ENCODE assay signal across 10 cellular contexts in genomic region chr22:37517826-37518450, GRCh38. TPM values are rescaled to one million over a fixed set of nuclear protein-coding genes. Genes with fewer than 3 reads are reported as not detected.
DNase-seq lines count a peak whose midpoint lies in the region; ATAC-seq, FAIRE-seq and TF ChIP-seq lines count a peak whose summit lies in the region.
"Had no signal": no experiment of that assay in that cellular context is flagged by ENCODE, and none has a peak within 500 bp of the region (broad histone marks: within the 10 kb centered on the region; RNA-seq: fewer than 3 reads in every experiment).

No MANE protein-coding gene starts in this region.

- H3K27me3 Mint-ChIP-seq in T-helper 2 cell treated with Interferon-gamma antibody and Interleukin-4, amounts not matched to agents 5 μg/mL and 100 μg/mL, for 36 hours (ENCODE audit: low read depth) = peaks cover 62% of the 10 kb centered on the region

- H3K4me3 Mint-ChIP-seq in T-helper 2 cell treated with Interferon-gamma antibody and Interleukin-4, amounts not matched to agents 5 μg/mL and 100 μg/mL, for 36 hours = peak overlapping the region; percentile 56
- H3K4me3 Mint-ChIP-seq in stimulated activated effector memory CD8-positive, alpha-beta T cell treated with anti-CD3 and anti-CD28 coated beads, Interleukin-12 subunit alpha, Interleukin-12 subunit beta, amount 100 ng/mL, for 72 hours = peak overlapping the region; percentile 68

- no peak for TF ChIP-seq EP300 in K562 (IDR thresholded peaks at IDR 0.05; ENCODE audit: low read length)

- H3K4me1 ChIP-seq in K562 (replicated peaks in 1 of 2; ENCODE audit: control insufficient read depth in 2 of 2, insufficient read depth in 2 of 2, low read length in 2 of 2) = peaks cover 9 to 30% of the 10 kb centered on the region in 2 experiments; a peak in 4 of 5 replicates

- BruUV-seq in K562 (replicated peaks; lab: Mats Ljungman, UMichigan) = TSS peak; percentile 46

- no peaks in the 10 kb centered on the region for H4K20me1 ChIP-seq in K562 (replicated peaks; ENCODE audit: control insufficient read depth, insufficient read depth, low read length)

- in situ Hi-C loops in K562 (cut with MboI) = no loop called here

- CTCF ChIA-PET in K562 (lab: Yijun Ruan, JAX; ENCODE audit: low intra/inter-chr PET ratio) = no interaction called here

- 83% methylated on average over 11 of the region's 15 CpGs for WGBS in K562 (ENCODE audit: insufficient coverage, low coverage, missing lambda C conversion rate)

- no peaks in the 10 kb centered on the region for H3K9me3 Mint-ChIP-seq in T-helper 2 cell treated with Interferon-gamma antibody and Interleukin-4, amounts not matched to agents 5 μg/mL and 100 μg/mL, for 36 hours
- H3K9me3 Mint-ChIP-seq in stimulated activated effector memory CD8-positive, alpha-beta T cell treated with anti-CD3 and anti-CD28 coated beads, Interleukin-12 subunit alpha, Interleukin-12 subunit beta, amount 100 ng/mL, for 72 hours = no peaks in the 10 kb centered on the region

- no peaks in the 10 kb centered on the region for H3K9me1 ChIP-seq in K562 (ENCODE audit: control insufficient read depth, insufficient read depth, low read length)

- no peaks in the 10 kb centered on the region; the same call in 2 of the 3 replicates for H3K79me2 ChIP-seq in K562 (ENCODE audit: control insufficient read depth, insufficient read depth, low read length)

- intact Hi-C loops in K562 (cut with micrococcal nuclease) = no loop called here

- no peak for DNase-seq in T-helper 2 cell treated with Interferon-gamma antibody and Interleukin-4, amounts not matched to agents 5 μg/mL and 100 μg/mL, for 36 hours (ENCODE audit: low spot score)
- DNase-seq in T-helper 2 cell = no peak
- DNase-seq in K562 (ENCODE audit: extremely low read depth in 1 of 4, low spot score in 3 of 4) = no peak
- no peak for DNase-seq in kidney epithelial cell (ENCODE audit: low read depth)
- no peak for DNase-seq in stimulated activated effector memory CD8-positive, alpha-beta T cell treated with anti-CD3 and anti-CD28 coated beads, Interleukin-12 subunit alpha, Interleukin-12 subunit beta, amount 100 ng/mL, for 72 hours (ENCODE audit: low spot score in 2 of 2)
- no peak for DNase-seq in globus pallidus (ENCODE audit: low spot score)
- no peak for DNase-seq in RCC 7860 (ENCODE audit: low spot score)
- DNase-seq: 8988T, MV-4-11 had no signal

- H3K27ac Mint-ChIP-seq in T-helper 2 cell treated with Interferon-gamma antibody and Interleukin-4, amounts not matched to agents 5 μg/mL and 100 μg/mL, for 36 hours = no peak overlapping the region
- H3K27ac Mint-ChIP-seq in stimulated activated effector memory CD8-positive, alpha-beta T cell treated with anti-CD3 and anti-CD28 coated beads, Interleukin-12 subunit alpha, Interleukin-12 subunit beta, amount 100 ng/mL, for 72 hours = peak overlapping the region; percentile 56

- no peak for TF ChIP-seq POLR2A in K562 (conservative IDR thresholded peaks at IDR 0.05)

- peak overlapping the region; percentile 68; the same call in 1 of the 2 replicates for H2AFZ ChIP-seq in K562 (ENCODE audit: low read depth, low read length)

- TF ChIP-seq CTCF in K562 (IDR thresholded peaks at IDR 0.05 in 2 of 3, conservative IDR thresholded peaks at IDR 0.05 in 1 of 3; ENCODE audit: insufficient read depth in 2 of 3, low read depth in 1 of 3, low read length in 3 of 3) (no peak), kidney epithelial cell (IDR thresholded peaks at IDR 0.05; ENCODE audit: insufficient read depth, low read length, poor library complexity, severe bottlenecking) (no peak)

- TF ChIP-seq RAD21 in K562 (CRISPR knock-in tag; conservative IDR thresholded peaks at IDR 0.05 in 1 of 2, IDR thresholded peaks at IDR 0.05 in 1 of 2) = no peak

- ATAC-seq in K562 = no peak
- no peak for ATAC-seq in stimulated activated effector memory CD8-positive, alpha-beta T cell treated with anti-CD3 and anti-CD28 coated beads, Interleukin-12 subunit alpha, Interleukin-12 subunit beta, amount 100 ng/mL, for 72 hours
- no peak for ATAC-seq in GM19328 (IDR thresholded peaks at IDR 0.05; ENCODE audit: unreplicated experiment)

- POLR2A ChIA-PET in K562 (lab: Yijun Ruan, JAX) = no interaction called here

- H3K27ac ChIP-seq in K562 (ENCODE audit: extremely low read depth, low read depth, low read length) = no peak overlapping the region

- H3K9ac ChIP-seq in K562 (ENCODE audit: insufficient read depth in 1 of 2, low read depth in 2 of 2, low read length in 2 of 2) = 0 out of 4 replicates have a peak overlapping the region, but pooled peaks of 1 of the 2 experiments have one; percentile 32

- H3K4me2 ChIP-seq in K562 (ENCODE audit: insufficient read depth, low read length) = no peak overlapping the region

- no peaks in the 10 kb centered on the region for H3K9me3 ChIP-seq in K562 (replicated peaks; ENCODE audit: control insufficient read depth, insufficient read depth, low read depth, low read length)

- H3K36me3 Mint-ChIP-seq in T-helper 2 cell treated with Interferon-gamma antibody and Interleukin-4, amounts not matched to agents 5 μg/mL and 100 μg/mL, for 36 hours (ENCODE audit: low read depth) = no peaks in the 10 kb centered on the region
- no peaks in the 10 kb centered on the region for H3K36me3 Mint-ChIP-seq in stimulated activated effector memory CD8-positive, alpha-beta T cell treated with anti-CD3 and anti-CD28 coated beads, Interleukin-12 subunit alpha, Interleukin-12 subunit beta, amount 100 ng/mL, for 72 hours

- no peak for FAIRE-seq in K562 (lab: Jason Lieb, UNC)
- FAIRE-seq in RCC 7860 (lab: Jason Lieb, UNC) = no peak

- peaks cover 4% of the 10 kb centered on the region for H3K4me1 Mint-ChIP-seq in T-helper 2 cell treated with Interferon-gamma antibody and Interleukin-4, amounts not matched to agents 5 μg/mL and 100 μg/mL, for 36 hours (ENCODE audit: low read depth)
- peaks cover 6% of the 10 kb centered on the region for H3K4me1 Mint-ChIP-seq in stimulated activated effector memory CD8-positive, alpha-beta T cell treated with anti-CD3 and anti-CD28 coated beads, Interleukin-12 subunit alpha, Interleukin-12 subunit beta, amount 100 ng/mL, for 72 hours

- H3K4me3 ChIP-seq in K562 (no peak overlapping the region), kidney epithelial cell (ENCODE audit: low read depth, low read length) (peak overlapping the region; percentile 88)

- peaks cover 8% of the 10 kb centered on the region; the same call in 2 of the 3 replicates for H3K36me3 ChIP-seq in K562 (ENCODE audit: control insufficient read depth, insufficient read depth, low read length)
- H3K36me3 ChIP-seq in kidney epithelial cell (ENCODE audit: control insufficient read depth, insufficient read depth, low read length) = peaks cover 2% of the 10 kb centered on the region

- no peaks in the 10 kb centered on the region; a peak in 1 of 5 replicates for H3K27me3 ChIP-seq in K562 (ENCODE audit: control insufficient read depth in 2 of 2, insufficient read depth in 2 of 2, low read length in 2 of 2)
- no peaks in the 10 kb centered on the region for H3K27me3 ChIP-seq in kidney epithelial cell (ENCODE audit: control insufficient read depth, insufficient read depth, low read length)

RNA-seq across cellular contexts. Expression of gene CARD10, which starts 1.3 kb away (rescaled TPM):
- total RNA-seq in K562 (2011; cell fraction: chromatin; rRNA removed; ENCODE audit: low replicate concordance) = 5.4 and 20.1 TPM in 2 replicates
- 9.2 and 11.7 TPM in 2 replicates for total RNA-seq in K562 (2011; cell fraction: nucleolus; rRNA removed)
- total RNA-seq in K562 (2011; cell fraction: nucleoplasm; rRNA removed) = 6.9 and 8.3 TPM in 2 replicates
- total RNA-seq in K562 (2014; rRNA removed) (4.2 and 4.4 TPM in 2 replicates), K562 (2014; rRNA removed; fragmentation: Illumina TruSeq; extraction: Trizol) (0.57 and 0.84 TPM in 2 replicates), K562 (2015; rRNA removed; fragmentation: Illumina TruSeq; extraction: Trizol) (1.6 TPM in 2 replicates), K562 (2021) (4.6 and 5.8 TPM in 2 replicates), kidney epithelial cell (64.0 and 71.3 TPM in 2 replicates)
- polyA plus RNA-seq in K562 (2011; rRNA removed) (3.0 and 4.2 TPM in 2 replicates), K562 (2014; fragmentation: Illumina TruSeq; extraction: Trizol) (1.5 and 3.2 TPM in 2 replicates), K562 (2014; fragmentation: Nextera tagmentation; extraction: Ambion mirVana) (under 1 TPM; 0.13 to 0.20 TPM), K562 (2014; rRNA removed) (3.6 and 5.8 TPM in 2 replicates)
- 4.8 and 9.8 TPM in 2 replicates for polyA plus RNA-seq in K562 (2011; cell fraction: cytosol; rRNA removed)
- polyA plus RNA-seq in K562 (2011; cell fraction: nucleus; rRNA removed) = 14.1 and 18.7 TPM in 2 replicates
- 2.4 and 4.6 TPM in 2 replicates for polyA plus RNA-seq in K562 (2012)
- 1.2 and 1.3 TPM in 2 replicates for polyA minus RNA-seq in K562 (2011; rRNA and poly(A)+ RNA removed)
- polyA minus RNA-seq in K562 (2011; cell fraction: cytosol; rRNA and poly(A)+ RNA removed) = 5.9 TPM in 2 replicates
- 4.6 and 4.7 TPM in 2 replicates for polyA minus RNA-seq in K562 (2011; cell fraction: nucleus; rRNA and poly(A)+ RNA removed)

RNA-seq across cellular contexts. Expression of gene MFNG, which starts 31.8 kb away (rescaled TPM):
- 0.83 TPM in 1 of 2 replicates, not detected in the other for total RNA-seq in K562 (2011; cell fraction: chromatin; rRNA removed; ENCODE audit: low replicate concordance)
- not detected in 2 replicates for total RNA-seq in K562 (2011; cell fraction: nucleolus; rRNA removed)
- total RNA-seq in K562 (2011; cell fraction: nucleoplasm; rRNA removed) = not detected in 2 replicates
- 0.53 and 0.54 TPM in 2 replicates for total RNA-seq in K562 (2014; rRNA removed)
- 0.32 TPM in 1 of 2 replicates, not detected in the other for total RNA-seq in K562 (2014; rRNA removed; fragmentation: Illumina TruSeq; extraction: Trizol)
- 0.26 TPM in 1 of 2 replicates, not detected in the other for total RNA-seq in K562 (2015; rRNA removed; fragmentation: Illumina TruSeq; extraction: Trizol)
- total RNA-seq in K562 (2021) = 0.73 and 0.89 TPM in 2 replicates
- 0.08 and 0.38 TPM in 2 replicates for polyA plus RNA-seq in K562 (2011; rRNA removed)
- polyA plus RNA-seq in K562 (2011; cell fraction: cytosol; rRNA removed) = 0.18 and 1.2 TPM in 2 replicates
- polyA plus RNA-seq in K562 (2011; cell fraction: nucleus; rRNA removed) = 0.10 and 1.6 TPM in 2 replicates
- polyA plus RNA-seq in K562 (2012) = 0.10 and 0.86 TPM in 2 replicates
- 0.14 and 0.16 TPM in 2 replicates for polyA plus RNA-seq in K562 (2014; fragmentation: Illumina TruSeq; extraction: Trizol)
- not detected for polyA plus RNA-seq in K562 (2014; fragmentation: Nextera tagmentation; extraction: Ambion mirVana)
- 0.13 and 0.20 TPM in 2 replicates for polyA plus RNA-seq in K562 (2014; rRNA removed)
- 0.49 TPM in 1 of 2 replicates, not detected in the other for polyA minus RNA-seq in K562 (2011; rRNA and poly(A)+ RNA removed)
- not detected in 2 replicates for polyA minus RNA-seq in K562 (2011; cell fraction: cytosol; rRNA and poly(A)+ RNA removed)
- not detected in 2 replicates for polyA minus RNA-seq in K562 (2011; cell fraction: nucleus; rRNA and poly(A)+ RNA removed)
- total RNA-seq in kidney epithelial cell = 0.54 and 1.2 TPM in 2 replicates

RNA-seq across cellular contexts. Expression of gene CDC42EP1, which starts 42.3 kb away (rescaled TPM):
- total RNA-seq in K562 (2011; cell fraction: chromatin; rRNA removed; ENCODE audit: low replicate concordance) = 7.9 and 25.6 TPM in 2 replicates
- 22.5 and 24.0 TPM in 2 replicates for total RNA-seq in K562 (2011; cell fraction: nucleolus; rRNA removed)
- 13.4 and 14.2 TPM in 2 replicates for total RNA-seq in K562 (2011; cell fraction: nucleoplasm; rRNA removed)
- total RNA-seq in K562 (2014; rRNA removed) (29.0 and 41.6 TPM in 2 replicates), K562 (2014; rRNA removed; fragmentation: Illumina TruSeq; extraction: Trizol) (2.7 and 3.2 TPM in 2 replicates), K562 (2015; rRNA removed; fragmentation: Illumina TruSeq; extraction: Trizol) (7.3 and 8.3 TPM in 2 replicates), K562 (2021) (62.8 and 70.2 TPM in 2 replicates), kidney epithelial cell (98.1 and 150 TPM in 2 replicates)
- polyA plus RNA-seq in K562 (2011; rRNA removed) (4.0 and 13.8 TPM in 2 replicates), K562 (2014; fragmentation: Illumina TruSeq; extraction: Trizol) (18.4 and 49.9 TPM in 2 replicates), K562 (2014; fragmentation: Nextera tagmentation; extraction: Ambion mirVana) (under 1 TPM; 0.67 to 0.69 TPM), K562 (2014; rRNA removed) (22.5 and 28.1 TPM in 2 replicates)
- polyA plus RNA-seq in K562 (2011; cell fraction: cytosol; rRNA removed) = 6.0 and 18.2 TPM in 2 replicates
- 9.9 and 15.1 TPM in 2 replicates for polyA plus RNA-seq in K562 (2011; cell fraction: nucleus; rRNA removed)
- 24.9 and 50.5 TPM in 2 replicates for polyA plus RNA-seq in K562 (2012)
- 1.9 and 2.3 TPM in 2 replicates for polyA minus RNA-seq in K562 (2011; rRNA and poly(A)+ RNA removed)
- polyA minus RNA-seq in K562 (2011; cell fraction: cytosol; rRNA and poly(A)+ RNA removed) = 12.7 and 21.9 TPM in 2 replicates
- 10.2 and 10.6 TPM in 2 replicates for polyA minus RNA-seq in K562 (2011; cell fraction: nucleus; rRNA and poly(A)+ RNA removed)
